Comparison of ENCODE assay signal across 1 cellular context in genomic region chr14:68747366-68747765, GRCh38.
TF ChIP-seq lines count a peak whose summit lies in the region.

No MANE protein-coding gene starts in this region.

TF ChIP-seq in SK-N-SH, 30 proteins besides CTCF, POLR2A, EP300 and RAD21 (continued from another document):
- TF ChIP-seq ZBTB33 (IDR thresholded peaks at IDR 0.05; ENCODE audit: borderline replicate concordance, low read depth) (no peak), SMC3 (IDR thresholded peaks at IDR 0.05; ENCODE audit: low read depth, low read length) (no peak), EZH2phosphoT487 (IDR thresholded peaks at IDR 0.05; ENCODE audit: borderline replicate concordance, low read depth) (no peak), RFX5 (IDR thresholded peaks at IDR 0.05; ENCODE audit: low read length) (no peak)
- TF ChIP-seq, protein P1, sequence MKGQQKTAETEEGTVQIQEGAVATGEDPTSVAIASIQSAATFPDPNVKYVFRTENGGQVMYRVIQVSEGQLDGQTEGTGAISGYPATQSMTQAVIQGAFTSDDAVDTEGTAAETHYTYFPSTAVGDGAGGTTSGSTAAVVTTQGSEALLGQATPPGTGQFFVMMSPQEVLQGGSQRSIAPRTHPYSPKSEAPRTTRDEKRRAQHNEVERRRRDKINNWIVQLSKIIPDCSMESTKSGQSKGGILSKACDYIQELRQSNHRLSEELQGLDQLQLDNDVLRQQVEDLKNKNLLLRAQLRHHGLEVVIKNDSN (IDR thresholded peaks at IDR 0.05; ENCODE audit: borderline replicate concordance, low read depth) = no peak
